20 cellular contexts compared by ENCODE assay signal in the genomic region with DNA sequence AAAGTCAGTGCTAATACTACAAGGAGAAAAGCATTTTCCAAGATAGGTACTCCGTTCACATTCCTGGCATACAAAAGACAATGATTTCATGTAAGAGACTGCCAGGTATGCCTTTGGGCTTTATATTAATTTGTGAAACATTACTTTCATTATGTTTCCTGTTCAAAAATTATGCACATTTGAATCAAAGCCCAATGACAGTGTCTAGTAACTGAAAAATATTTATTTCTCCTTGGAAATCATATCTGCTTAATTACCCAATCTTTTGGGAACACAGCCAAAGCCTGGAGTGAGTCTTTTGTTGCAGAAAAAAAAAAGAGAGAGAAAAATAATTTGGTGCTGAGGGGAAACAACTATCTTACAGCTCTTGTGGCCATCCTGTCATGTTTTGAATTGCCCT.
DNase-seq lines count a peak whose midpoint lies in the region; ATAC-seq and TF ChIP-seq lines count a peak whose summit lies in the region.
"Had no signal": no experiment of that assay in that cellular context is flagged by ENCODE, and none has a peak within 500 bp of the region (broad histone marks: within the 10 kb centered on the region; RNA-seq: fewer than 3 reads in every experiment).

No MANE protein-coding gene starts in this region.

- H3K4me3 ChIP-seq in mammary epithelial cell (replicated peaks in 1 of 3; ENCODE audit: insufficient read depth in 1 of 3, low read depth in 2 of 3, low read length in 3 of 3) = no peak overlapping the region
- no peak overlapping the region for H3K4me3 ChIP-seq in left lung
- H3K4me3 ChIP-seq in GM23248 = no peak overlapping the region
- H3K4me3 ChIP-seq: dorsolateral prefrontal cortex, uterus had no signal

- H3K27me3 ChIP-seq in mammary epithelial cell (ENCODE audit: insufficient read depth, low read length) (no peaks in the 10 kb centered on the region), left lung (no peaks in the 10 kb centered on the region), GM23248 (replicated peaks; ENCODE audit: insufficient read depth) (no peaks in the 10 kb centered on the region)
- H3K27me3 ChIP-seq: dorsolateral prefrontal cortex, uterus had no signal

- no peak overlapping the region for H3K4me2 ChIP-seq in mammary epithelial cell (ENCODE audit: insufficient read depth, low read depth, low read length)
- no peak overlapping the region for H3K4me2 ChIP-seq in GM23248 (ENCODE audit: unreplicated experiment)

- WGBS in mammary epithelial cell (ENCODE audit: low coverage, missing lambda C conversion rate) = no CpG with 5 or more reads among the region's 1 CpG
- 0% methylated on average over 1 of the region's 1 CpG for WGBS in GM23248 (ENCODE audit: low coverage in 1 of 2, low lambda C conversion rate in 2 of 2, missing lambda C conversion rate in 2 of 2), 2 experiments

- dilution Hi-C loops in mammary epithelial cell (cut with HindIII; ENCODE audit: low sequenced_read_pairs) = no loop called here

- H3K36me3 ChIP-seq in mammary epithelial cell (ENCODE audit: insufficient read depth, low read length) = no peaks in the 10 kb centered on the region
- no peaks in the 10 kb centered on the region for H3K36me3 ChIP-seq in left lung
- no peaks in the 10 kb centered on the region for H3K36me3 ChIP-seq in GM23248 (ENCODE audit: low read depth)
- H3K36me3 ChIP-seq: uterus had no signal

- DNase-seq in GM03348 (ENCODE audit: low spot score) (peak; percentile 28), NCI-H1105 treated with DMSO at 0.1 percent for 48 hours (lab: John Stamatoyannopoulos, UW) (peak; percentile 73), mammary epithelial cell (peak; percentile 6), left lung (no peak), DMS79 treated with DMSO at 0.1 percent for 48 hours (lab: John Stamatoyannopoulos, UW) (no peak), NOMO-1 treated with dmso at 0.1 percent for 144 hours (lab: John Stamatoyannopoulos, UW; ENCODE audit: unreplicated experiment) (no peak), GM23248 (no peak)
- DNase-seq: activated CD4-positive, alpha-beta T cell treated with anti-CD3 and anti-CD28 coated beads, Interleukin-2, amount 50 U/mL, for 4 hours; dorsolateral prefrontal cortex; GDM1; islet precursor cell; KBM-7; natural killer cell; NCI-H1048; NCI-H446 treated with DMSO at 0.1 percent for 48 hours; stimulated activated CD4-positive, alpha-beta T cell treated with anti-CD3 and anti-CD28 coated beads, Interleukin-4, amount 100 ng/mL, for 4 hours; substantia nigra; T-helper 1 cell; uterus had no signal

- peak; percentile 16 for ATAC-seq in left lung
- ATAC-seq in HG02973 (IDR thresholded peaks at IDR 0.05; ENCODE audit: unreplicated experiment) = no peak
- ATAC-seq: natural killer cell had no signal

- H3K9me3 ChIP-seq in mammary epithelial cell (replicated peaks; ENCODE audit: insufficient read depth, low read length) (peaks cover 4% of the 10 kb centered on the region), left lung (peaks cover 0 to 15% of the 10 kb centered on the region in 2 donors), GM23248 (ENCODE audit: low read depth) (peaks cover 3% of the 10 kb centered on the region)
- H3K9me3 ChIP-seq: uterus had no signal

- no TSS peak for BruUV-seq in mammary epithelial cell (replicated peaks; lab: Mats Ljungman, UMichigan)

- H3K9me2 ChIP-seq in GM23248 (ENCODE audit: insufficient read depth) = no peaks in the 10 kb centered on the region

- H3K9ac ChIP-seq in mammary epithelial cell (ENCODE audit: insufficient read depth, low read length) (no peak overlapping the region), GM23248 (no peak overlapping the region)

- no peaks in the 10 kb centered on the region for H4K20me1 ChIP-seq in mammary epithelial cell (ENCODE audit: insufficient read depth, low read length)
- H4K20me1 ChIP-seq in GM23248 (ENCODE audit: insufficient read depth) = no peaks in the 10 kb centered on the region

- H3K4me1 ChIP-seq in mammary epithelial cell (ENCODE audit: insufficient read depth, low read length) (no peaks in the 10 kb centered on the region), left lung (no peaks in the 10 kb centered on the region), GM23248 (ENCODE audit: insufficient read depth) (no peaks in the 10 kb centered on the region)
- H3K4me1 ChIP-seq: uterus had no signal

- no peak overlapping the region for H3K27ac ChIP-seq in mammary epithelial cell (ENCODE audit: insufficient read depth, low read depth, low read length)
- H3K27ac ChIP-seq in left lung = no peak overlapping the region
- no peak overlapping the region for H3K27ac ChIP-seq in GM23248
- H3K27ac ChIP-seq: dorsolateral prefrontal cortex, uterus had no signal

- in situ Hi-C loops in mammary epithelial cell (cut with MboI; ENCODE audit: low sequenced_read_pairs in 2 of 2) (loop anchor here in 1 of 2 donors (25.0 kb wide), 1 partner anchor 362 kb away; no protein-coding TSS in a partner anchor), GM23248 (cut with MboI) (no loop called here)

- H2AFZ ChIP-seq in mammary epithelial cell (ENCODE audit: low read depth, low read length) (no peak overlapping the region), GM23248 (no peak overlapping the region)

- no peaks in the 10 kb centered on the region for H3F3A ChIP-seq in GM23248 (ENCODE audit: insufficient read depth)

- CTCF ChIA-PET in mammary epithelial cell (lab: Charles Lee; ENCODE audit: low non-redundant PET) = no interaction called here

- H3K79me2 ChIP-seq in mammary epithelial cell (ENCODE audit: insufficient read depth, low read length) = no peaks in the 10 kb centered on the region
- no peaks in the 10 kb centered on the region for H3K79me2 ChIP-seq in GM23248 (ENCODE audit: insufficient read depth)

- TF ChIP-seq CTCF in mammary epithelial cell (conservative IDR thresholded peaks at IDR 0.05 in 1 of 2, IDR thresholded peaks at IDR 0.05 in 1 of 2; ENCODE audit: extremely low read depth in 1 of 2, insufficient read depth in 1 of 2, low read depth in 1 of 2, low read length in 2 of 2) (no peak), left lung (IDR thresholded peaks at IDR 0.05) (no peak)

- intact Hi-C loops in mammary epithelial cell (cut with micrococcal nuclease) (no loop called here), left lung (cut with DNase I) (no loop called here)

Comparison
In these comparisons a context has a peak if more than half of its experiments do, and no peak if none do; other contexts are left out.
1. DNase-seq: peak in GM03348 (single experiment), NCI-H1105 treated with DMSO at 0.1 percent for 48 hours (single experiment) and mammary epithelial cell (single experiment); none in left lung (0 of 2), DMS79 treated with DMSO at 0.1 percent for 48 hours (single experiment), NOMO-1 treated with dmso at 0.1 percent for 144 hours (single experiment) and GM23248 (single experiment).